In genomic region chr19:6731822-6732221, GRCh38 we compare ENCODE assay signal across 16 cellular contexts. TPM values are rescaled to one million over a fixed set of nuclear protein-coding genes. Genes with fewer than 3 reads are reported as not detected.
DNase-seq lines count a peak whose midpoint lies in the region; ATAC-seq, FAIRE-seq and TF ChIP-seq lines count a peak whose summit lies in the region.
"Had no signal": no experiment of that assay in that cellular context is flagged by ENCODE, and none has a peak within 500 bp of the region (broad histone marks: within the 10 kb centered on the region; RNA-seq: fewer than 3 reads in every experiment).

No MANE protein-coding gene starts in this region.

- peaks cover 11% of the 10 kb centered on the region for H3K79me2 ChIP-seq in SK-N-SH (ENCODE audit: insufficient read depth)
- H3K79me2 ChIP-seq in K562 (ENCODE audit: control insufficient read depth, insufficient read depth, low read length), result peaks cover 19% of the 10 kb centered on the region

- no peak overlapping the region for H2AK5ac ChIP-seq in mesenchymal stem cell (ENCODE audit: low read length, severe bottlenecking)

- POLR2A ChIA-PET in SK-N-SH (lab: Yijun Ruan, JAX) (no interaction called here), K562 (lab: Yijun Ruan, JAX) (no interaction called here)

- H2AFZ ChIP-seq in SK-N-SH (ENCODE audit: low read depth) (no peak overlapping the region), K562 (ENCODE audit: low read depth, low read length) (no peak overlapping the region), mesenchymal stem cell (ENCODE audit: low read depth, low read length) (no peak overlapping the region)

- H3K4me3 Mint-ChIP-seq in activated naive CD4-positive, alpha-beta T cell treated with anti-CD3 and anti-CD28 coated beads for 36 hours, result no peak overlapping the region
- H3K4me3 Mint-ChIP-seq: HFFc6 had no signal

- no peak for TF ChIP-seq CTCF in SK-N-SH (IDR thresholded peaks at IDR 0.05)
- TF ChIP-seq CTCF in K562 (IDR thresholded peaks at IDR 0.05 in 2 of 3, conservative IDR thresholded peaks at IDR 0.05 in 1 of 3; ENCODE audit: insufficient read depth in 2 of 3, low read depth in 1 of 3, low read length in 3 of 3), result no peak

- CTCF ChIA-PET in SK-N-SH (lab: Yijun Ruan, JAX), result no interaction called here
- CTCF ChIA-PET in K562 (lab: Yijun Ruan, JAX; ENCODE audit: low intra/inter-chr PET ratio), result no interaction called here
- CTCF ChIA-PET in activated naive CD4-positive, alpha-beta T cell treated with anti-CD3 and anti-CD28 coated beads for 36 hours (lab: Charles Lee), result no interaction called here

- peaks cover 16% of the 10 kb centered on the region for H3K36me3 Mint-ChIP-seq in activated naive CD4-positive, alpha-beta T cell treated with anti-CD3 and anti-CD28 coated beads for 36 hours (ENCODE audit: low read depth)

- H3K4ac ChIP-seq in mesenchymal stem cell (ENCODE audit: low read depth in 1 of 2, low read length in 2 of 2), result no peak overlapping the region

- no peaks in the 10 kb centered on the region for H3K9me3 ChIP-seq in SK-N-SH
- H3K9me3 ChIP-seq in K562 (replicated peaks; ENCODE audit: control insufficient read depth, insufficient read depth, low read depth, low read length), result no peaks in the 10 kb centered on the region
- no peaks in the 10 kb centered on the region for H3K9me3 ChIP-seq in mesenchymal stem cell (ENCODE audit: control insufficient read depth, low read length)
- H3K9me3 ChIP-seq: BLaER1 had no signal

- no peaks in the 10 kb centered on the region for H3K9me2 ChIP-seq in SK-N-SH

- intact Hi-C loops in K562 (cut with micrococcal nuclease), result loop anchor here (10.0 kb wide), 1 partner anchor 217 kb away; no protein-coding TSS in a partner anchor
- intact Hi-C loops in activated naive CD4-positive, alpha-beta T cell treated with anti-CD3 and anti-CD28 coated beads for 36 hours (cut with micrococcal nuclease), result no loop called here

- ATAC-seq in SK-N-SH treated with all-trans-retinoic acid at 6 μM for 48 hours, result no peak
- no peak for ATAC-seq in K562

- DNase-seq in SK-N-SH (peak; percentile 9), H7 (peak; percentile 37), K562 (ENCODE audit: extremely low read depth in 1 of 4, low spot score in 3 of 4) (no peak), mesenchymal stem cell (no peak)
- DNase-seq in activated CD4-positive, CD25-positive, alpha-beta regulatory T cell treated with anti-CD3 and anti-CD28 coated beads, Interleukin-2, amount 50 U/mL, for 72 hours, result no peak
- DNase-seq in activated naive CD4-positive, alpha-beta T cell treated with anti-CD3 and anti-CD28 coated beads for 36 hours, result no peak
- no peak for DNase-seq in activated naive CD4-positive, alpha-beta T cell (lab: John Stamatoyannopoulos, UW)
- DNase-seq: AML-193, DMS53, GF-D8, GOT3, HCEC 1CT, HFFc6 had no signal

- H3K27me3 ChIP-seq in SK-N-SH (ENCODE audit: insufficient read depth) (no peaks in the 10 kb centered on the region), H7 (ENCODE audit: control insufficient read depth, insufficient read depth, low read length) (no peaks in the 10 kb centered on the region), K562 (ENCODE audit: control insufficient read depth in 2 of 2, insufficient read depth in 2 of 2, low read length in 2 of 2) (no peaks in the 10 kb centered on the region), mesenchymal stem cell (ENCODE audit: control insufficient read depth in 1 of 2, insufficient read depth in 1 of 2, low read length in 2 of 2) (no peaks in the 10 kb centered on the region)
- H3K27me3 ChIP-seq: BLaER1 had no signal

- no TSS peak for BruUV-seq in K562 (replicated peaks; lab: Mats Ljungman, UMichigan)

- WGBS in SK-N-SH (ENCODE audit: low lambda C conversion rate), result 93% methylated on average over 21 of the region's 22 CpGs
- 86% methylated on average over 18 of the region's 22 CpGs for WGBS in K562 (ENCODE audit: insufficient coverage, low coverage, missing lambda C conversion rate)
- 94% methylated on average over 22 of the region's 22 CpGs for WGBS in mesenchymal stem cell

- no peak overlapping the region for H2BK12ac ChIP-seq in mesenchymal stem cell (ENCODE audit: low read length in 2 of 2)

- H3K9ac ChIP-seq in SK-N-SH, result no peak overlapping the region
- H3K9ac ChIP-seq in K562 (ENCODE audit: insufficient read depth in 1 of 2, low read depth in 2 of 2, low read length in 2 of 2), result no peak overlapping the region; a peak in 1 of 4 replicates
- H3K9ac ChIP-seq in mesenchymal stem cell (ENCODE audit: low read length), result no peak overlapping the region
- H3K9ac ChIP-seq: BLaER1 had no signal

- peak overlapping the region; percentile 49 for H4K91ac ChIP-seq in mesenchymal stem cell (ENCODE audit: low read length)

- H3K27ac ChIP-seq in SK-N-SH (ENCODE audit: low read depth in 2 of 2, low read length in 1 of 2) (no peak overlapping the region), K562 (ENCODE audit: extremely low read depth, low read depth, low read length) (no peak overlapping the region), mesenchymal stem cell (ENCODE audit: low read length, poor library complexity, severe bottlenecking) (no peak overlapping the region)
- H3K27ac ChIP-seq: BLaER1 had no signal

- peaks cover 0 to 5% of the 10 kb centered on the region in 2 experiments for H3K36me3 ChIP-seq in SK-N-SH (replicated peaks in 1 of 2; ENCODE audit: control insufficient read depth in 1 of 2, insufficient read depth in 2 of 2, low read length in 1 of 2)
- peaks cover 2% of the 10 kb centered on the region for H3K36me3 ChIP-seq in H7 (replicated peaks; ENCODE audit: control insufficient read depth, insufficient read depth, low read length)
- H3K36me3 ChIP-seq in K562 (ENCODE audit: control insufficient read depth, insufficient read depth, low read length), result peaks cover 3% of the 10 kb centered on the region; the same call in 1 of the 3 replicates
- peaks cover 40 to 53% of the 10 kb centered on the region in 2 experiments for H3K36me3 ChIP-seq in mesenchymal stem cell (ENCODE audit: control insufficient read depth in 1 of 2, insufficient read depth in 2 of 2, low read depth in 1 of 2, low read length in 2 of 2)

- H3K4me2 ChIP-seq in SK-N-SH, result no peak overlapping the region
- no peak overlapping the region for H3K4me2 ChIP-seq in K562 (ENCODE audit: insufficient read depth, low read length)
- H3K4me2 ChIP-seq in mesenchymal stem cell (ENCODE audit: low read length, poor library complexity, severe bottlenecking), result no peak overlapping the region
- H3K4me2 ChIP-seq: BLaER1 had no signal

- no peak overlapping the region for H4K8ac ChIP-seq in mesenchymal stem cell (ENCODE audit: low read length)

- H2BK5ac ChIP-seq in mesenchymal stem cell (ENCODE audit: low read depth, low read length, poor library complexity, severe bottlenecking), result no peak overlapping the region

- no peaks in the 10 kb centered on the region for H3K27me3 Mint-ChIP-seq in activated naive CD4-positive, alpha-beta T cell treated with anti-CD3 and anti-CD28 coated beads for 36 hours (ENCODE audit: low read depth)

- no peaks in the 10 kb centered on the region for H3K9me3 Mint-ChIP-seq in activated naive CD4-positive, alpha-beta T cell treated with anti-CD3 and anti-CD28 coated beads for 36 hours
- H3K9me3 Mint-ChIP-seq: HFFc6 had no signal

- no peak overlapping the region for H3K27ac Mint-ChIP-seq in activated naive CD4-positive, alpha-beta T cell treated with anti-CD3 and anti-CD28 coated beads for 36 hours
- H3K27ac Mint-ChIP-seq: HFFc6 had no signal

- H3K4me1 Mint-ChIP-seq in activated naive CD4-positive, alpha-beta T cell treated with anti-CD3 and anti-CD28 coated beads for 36 hours (ENCODE audit: low read depth), result peaks cover 13% of the 10 kb centered on the region

- H3K9me1 ChIP-seq in K562 (ENCODE audit: control insufficient read depth, insufficient read depth, low read length), result no peaks in the 10 kb centered on the region

- H3K79me1 ChIP-seq in mesenchymal stem cell (replicated peaks; ENCODE audit: low read length, poor library complexity, severe bottlenecking), result peaks cover 26% of the 10 kb centered on the region

- no peak overlapping the region for H3K23ac ChIP-seq in mesenchymal stem cell (ENCODE audit: low read length in 2 of 2)

- H2BK15ac ChIP-seq in mesenchymal stem cell (ENCODE audit: low read depth, poor library complexity, severe bottlenecking), result no peak overlapping the region

- H3K4me3 ChIP-seq in SK-N-SH (ENCODE audit: low read depth in 2 of 2, low read length in 1 of 2) (no peak overlapping the region), H7 (ENCODE audit: insufficient read depth, low read depth, low read length) (no peak overlapping the region), K562 (no peak overlapping the region), mesenchymal stem cell (ENCODE audit: insufficient read depth in 1 of 2, low read depth in 1 of 2, low read length in 2 of 2) (no peak overlapping the region)
- H3K4me3 ChIP-seq: BLaER1 had no signal

- no peak overlapping the region for H3K18ac ChIP-seq in mesenchymal stem cell (ENCODE audit: low read depth in 1 of 2, low read length in 2 of 2)

- TF ChIP-seq RAD21 in SK-N-SH (IDR thresholded peaks at IDR 0.05; ENCODE audit: low read length) (no peak), K562 (CRISPR knock-in tag; conservative IDR thresholded peaks at IDR 0.05 in 1 of 2, IDR thresholded peaks at IDR 0.05 in 1 of 2) (no peak)

- peaks cover 7% of the 10 kb centered on the region for H3F3A ChIP-seq in SK-N-SH (replicated peaks; ENCODE audit: insufficient read depth)

- H3K4me1 ChIP-seq in SK-N-SH (ENCODE audit: control insufficient read depth in 1 of 2, insufficient read depth in 2 of 2, low read depth in 1 of 2, low read length in 1 of 2) (peaks cover 8 to 9% of the 10 kb centered on the region in 2 experiments; a peak in 2 of 4 replicates), K562 (replicated peaks in 1 of 2; ENCODE audit: control insufficient read depth in 2 of 2, insufficient read depth in 2 of 2, low read length in 2 of 2) (peaks cover 31 to 69% of the 10 kb centered on the region in 2 experiments), mesenchymal stem cell (ENCODE audit: control insufficient read depth, insufficient read depth, low read depth, low read length) (peaks cover 29% of the 10 kb centered on the region)

- no peak overlapping the region for H3K14ac ChIP-seq in mesenchymal stem cell (ENCODE audit: low read length in 2 of 2)

- TF ChIP-seq EP300 in SK-N-SH (IDR thresholded peaks at IDR 0.05; ENCODE audit: borderline replicate concordance in 1 of 2, low read depth in 1 of 2, low read length in 1 of 2) (no peak), K562 (IDR thresholded peaks at IDR 0.05; ENCODE audit: low read length) (no peak)

- no peak for TF ChIP-seq POLR2A in K562 (conservative IDR thresholded peaks at IDR 0.05)

- no peak overlapping the region for H2BK120ac ChIP-seq in mesenchymal stem cell (ENCODE audit: low read depth, low read length)

- in situ Hi-C loops in K562 (cut with MboI), result no loop called here

- FAIRE-seq in K562 (lab: Jason Lieb, UNC), result no peak
- FAIRE-seq: GM19239 had no signal

- H4K20me1 ChIP-seq in SK-N-SH (ENCODE audit: insufficient read depth) (no peaks in the 10 kb centered on the region), K562 (replicated peaks; ENCODE audit: control insufficient read depth, insufficient read depth, low read length) (no peaks in the 10 kb centered on the region)

RNA-seq across cellular contexts. Expression of gene GPR108, which starts 5.6 kb away (rescaled TPM):
- polyA plus RNA-seq in SK-N-SH (2012; rRNA removed) (51.4 and 54.2 TPM in 2 replicates), K562 (2011; rRNA removed) (29.8 and 46.5 TPM in 2 replicates), K562 (2014; fragmentation: Illumina TruSeq; extraction: Trizol) (32.3 and 33.2 TPM in 2 replicates), K562 (2014; fragmentation: Nextera tagmentation; extraction: Ambion mirVana) (1 to 10 TPM; 2.4 to 6.1 TPM), K562 (2014; rRNA removed) (32.9 and 36.4 TPM in 2 replicates)
- 23.5 and 33.8 TPM in 2 replicates for polyA plus RNA-seq in SK-N-SH (2012; cell fraction: cytosol; rRNA removed)
- polyA plus RNA-seq in SK-N-SH (2012; cell fraction: nucleus; rRNA removed), result 143 and 206 TPM in 2 replicates
- total RNA-seq in H7 (2014; rRNA removed; shearing (Covaris generic)), result 60.7 and 61.7 TPM in 2 replicates
- 45.9 and 112 TPM in 2 replicates for total RNA-seq in K562 (2011; cell fraction: chromatin; rRNA removed; ENCODE audit: low replicate concordance)
- total RNA-seq in K562 (2011; cell fraction: nucleolus; rRNA removed), result 96.6 and 107 TPM in 2 replicates
- 72.1 and 74.9 TPM in 2 replicates for total RNA-seq in K562 (2011; cell fraction: nucleoplasm; rRNA removed)
- total RNA-seq in K562 (2014; rRNA removed) (23.8 and 33.5 TPM in 2 replicates), K562 (2014; rRNA removed; fragmentation: Illumina TruSeq; extraction: Trizol) (12.3 and 16.4 TPM in 2 replicates), K562 (2015; rRNA removed; fragmentation: Illumina TruSeq; extraction: Trizol) (21.9 and 24.4 TPM in 2 replicates), K562 (2021) (31.1 and 33.1 TPM in 2 replicates)
- polyA plus RNA-seq in K562 (2011; cell fraction: cytosol; rRNA removed), result 43.8 and 51.1 TPM in 2 replicates
- polyA plus RNA-seq in K562 (2011; cell fraction: nucleus; rRNA removed), result 180 and 195 TPM in 2 replicates
- 29.9 and 65.7 TPM in 2 replicates for polyA plus RNA-seq in K562 (2012)
- polyA minus RNA-seq in K562 (2011; rRNA and poly(A)+ RNA removed), result 22.3 and 35.9 TPM in 2 replicates
- polyA minus RNA-seq in K562 (2011; cell fraction: cytosol; rRNA and poly(A)+ RNA removed), result 21.0 and 22.6 TPM in 2 replicates
- polyA minus RNA-seq in K562 (2011; cell fraction: nucleus; rRNA and poly(A)+ RNA removed), result 18.7 and 34.9 TPM in 2 replicates
- polyA plus RNA-seq in mesenchymal stem cell (2013, experiment 1 of 2), result 63.6 TPM
- 61.8 TPM for polyA plus RNA-seq in mesenchymal stem cell (2013, experiment 2 of 2)
- 10 to 100 TPM; 54.0 to 59.9 TPM for total RNA-seq in activated naive CD4-positive, alpha-beta T cell treated with anti-CD3 and anti-CD28 coated beads for 36 hours

RNA-seq across cellular contexts. Expression of gene TRIP10, which starts 7.7 kb away (rescaled TPM):
- polyA plus RNA-seq in SK-N-SH (2012; rRNA removed) (35.4 and 42.9 TPM in 2 replicates), K562 (2011; rRNA removed) (29.1 and 39.3 TPM in 2 replicates), K562 (2014; fragmentation: Illumina TruSeq; extraction: Trizol) (56.2 and 56.7 TPM in 2 replicates), K562 (2014; fragmentation: Nextera tagmentation; extraction: Ambion mirVana) (1 to 10 TPM; 1.2 to 2.7 TPM), K562 (2014; rRNA removed) (66.6 and 66.8 TPM in 2 replicates)
- polyA plus RNA-seq in SK-N-SH (2012; cell fraction: cytosol; rRNA removed), result 24.5 and 27.4 TPM in 2 replicates
- 129 and 150 TPM in 2 replicates for polyA plus RNA-seq in SK-N-SH (2012; cell fraction: nucleus; rRNA removed)
- total RNA-seq in H7 (2014; rRNA removed; shearing (Covaris generic)), result 84.5 and 92.2 TPM in 2 replicates
- 67.3 and 119 TPM in 2 replicates for total RNA-seq in K562 (2011; cell fraction: chromatin; rRNA removed; ENCODE audit: low replicate concordance)
- total RNA-seq in K562 (2011; cell fraction: nucleolus; rRNA removed), result 65.3 and 66.5 TPM in 2 replicates
- total RNA-seq in K562 (2011; cell fraction: nucleoplasm; rRNA removed), result 53.5 and 66.7 TPM in 2 replicates
- total RNA-seq in K562 (2014; rRNA removed) (57.4 and 61.8 TPM in 2 replicates), K562 (2014; rRNA removed; fragmentation: Illumina TruSeq; extraction: Trizol) (23.6 and 29.4 TPM in 2 replicates), K562 (2015; rRNA removed; fragmentation: Illumina TruSeq; extraction: Trizol) (34.6 and 36.1 TPM in 2 replicates), K562 (2021) (59.1 and 63.2 TPM in 2 replicates)
- polyA plus RNA-seq in K562 (2011; cell fraction: cytosol; rRNA removed), result 22.8 and 30.6 TPM in 2 replicates
- 113 and 133 TPM in 2 replicates for polyA plus RNA-seq in K562 (2011; cell fraction: nucleus; rRNA removed)
- polyA plus RNA-seq in K562 (2012), result 47.5 and 50.8 TPM in 2 replicates
- polyA minus RNA-seq in K562 (2011; rRNA and poly(A)+ RNA removed), result 17.1 and 20.3 TPM in 2 replicates
- 18.3 and 21.0 TPM in 2 replicates for polyA minus RNA-seq in K562 (2011; cell fraction: cytosol; rRNA and poly(A)+ RNA removed)
- polyA minus RNA-seq in K562 (2011; cell fraction: nucleus; rRNA and poly(A)+ RNA removed), result 21.3 and 30.1 TPM in 2 replicates
- polyA plus RNA-seq in mesenchymal stem cell (2013, experiment 1 of 2), result 53.2 TPM
- polyA plus RNA-seq in mesenchymal stem cell (2013, experiment 2 of 2), result 50.7 TPM
- total RNA-seq in activated naive CD4-positive, alpha-beta T cell treated with anti-CD3 and anti-CD28 coated beads for 36 hours, result 10 to 100 TPM; 56.2 to 61.1 TPM

RNA-seq across cellular contexts. Expression of gene C3, which starts 11.4 kb away (rescaled TPM):
- 0.67 and 0.71 TPM in 2 replicates for polyA plus RNA-seq in SK-N-SH (2012; rRNA removed)
- polyA plus RNA-seq in SK-N-SH (2012; cell fraction: cytosol; rRNA removed), result 0.17 and 0.42 TPM in 2 replicates
- polyA plus RNA-seq in SK-N-SH (2012; cell fraction: nucleus; rRNA removed), result 0.99 and 1.9 TPM in 2 replicates
- 13.4 and 20.2 TPM in 2 replicates for total RNA-seq in H7 (2014; rRNA removed; shearing (Covaris generic))
- 19.5 and 33.3 TPM in 2 replicates for total RNA-seq in K562 (2011; cell fraction: chromatin; rRNA removed; ENCODE audit: low replicate concordance)
- 14.5 and 17.5 TPM in 2 replicates for total RNA-seq in K562 (2011; cell fraction: nucleolus; rRNA removed)
- total RNA-seq in K562 (2011; cell fraction: nucleoplasm; rRNA removed), result 15.2 and 15.6 TPM in 2 replicates
- 0.59 and 2.0 TPM in 2 replicates for total RNA-seq in K562 (2014; rRNA removed)
- 1.1 and 1.5 TPM in 2 replicates for total RNA-seq in K562 (2014; rRNA removed; fragmentation: Illumina TruSeq; extraction: Trizol)
- 2.1 and 2.2 TPM in 2 replicates for total RNA-seq in K562 (2015; rRNA removed; fragmentation: Illumina TruSeq; extraction: Trizol)
- 8.0 and 10.6 TPM in 2 replicates for total RNA-seq in K562 (2021)
- polyA plus RNA-seq in K562 (2011; rRNA removed), result 9.1 and 40.9 TPM in 2 replicates
- 9.2 and 36.7 TPM in 2 replicates for polyA plus RNA-seq in K562 (2011; cell fraction: cytosol; rRNA removed)
- 23.7 and 50.5 TPM in 2 replicates for polyA plus RNA-seq in K562 (2011; cell fraction: nucleus; rRNA removed)
- polyA plus RNA-seq in K562 (2012), result 7.4 and 20.1 TPM in 2 replicates
- polyA plus RNA-seq in K562 (2014; fragmentation: Illumina TruSeq; extraction: Trizol), result 2.4 and 4.3 TPM in 2 replicates
- polyA plus RNA-seq in K562 (2014; fragmentation: Nextera tagmentation; extraction: Ambion mirVana), result 1 to 10 TPM; 1.2 to 2.2 TPM
- polyA plus RNA-seq in K562 (2014; rRNA removed), result 2.5 and 5.4 TPM in 2 replicates
- 6.5 and 24.5 TPM in 2 replicates for polyA minus RNA-seq in K562 (2011; rRNA and poly(A)+ RNA removed)
- 23.9 and 64.6 TPM in 2 replicates for polyA minus RNA-seq in K562 (2011; cell fraction: cytosol; rRNA and poly(A)+ RNA removed)
- 16.2 and 39.1 TPM in 2 replicates for polyA minus RNA-seq in K562 (2011; cell fraction: nucleus; rRNA and poly(A)+ RNA removed)
- 2.3 TPM for polyA plus RNA-seq in mesenchymal stem cell (2013, experiment 1 of 2)
- 2.7 TPM for polyA plus RNA-seq in mesenchymal stem cell (2013, experiment 2 of 2)
- under 1 TPM; 0.81 to 0.94 TPM for total RNA-seq in activated naive CD4-positive, alpha-beta T cell treated with anti-CD3 and anti-CD28 coated beads for 36 hours

RNA-seq across cellular contexts. Expression of gene SH2D3A, which starts 35.4 kb away (rescaled TPM):
- polyA plus RNA-seq in SK-N-SH (2012; rRNA removed) (0.35 and 0.42 TPM in 2 replicates), K562 (2011; rRNA removed) (8.7 and 13.4 TPM in 2 replicates), K562 (2014; fragmentation: Illumina TruSeq; extraction: Trizol) (9.6 and 17.7 TPM in 2 replicates), K562 (2014; fragmentation: Nextera tagmentation; extraction: Ambion mirVana) (under 1 TPM; 0.75 to 0.83 TPM), K562 (2014; rRNA removed) (19.8 and 24.8 TPM in 2 replicates)
- polyA plus RNA-seq in SK-N-SH (2012; cell fraction: cytosol; rRNA removed), result 0.10 and 0.17 TPM in 2 replicates
- polyA plus RNA-seq in SK-N-SH (2012; cell fraction: nucleus; rRNA removed), result 1.2 and 1.4 TPM in 2 replicates
- total RNA-seq in H7 (2014; rRNA removed; shearing (Covaris generic)), result 11.7 and 12.8 TPM in 2 replicates
- 17.3 and 38.7 TPM in 2 replicates for total RNA-seq in K562 (2011; cell fraction: chromatin; rRNA removed; ENCODE audit: low replicate concordance)
- 28.7 and 29.6 TPM in 2 replicates for total RNA-seq in K562 (2011; cell fraction: nucleolus; rRNA removed)
- total RNA-seq in K562 (2011; cell fraction: nucleoplasm; rRNA removed), result 21.3 and 22.0 TPM in 2 replicates
- total RNA-seq in K562 (2014; rRNA removed) (20.0 and 25.9 TPM in 2 replicates), K562 (2014; rRNA removed; fragmentation: Illumina TruSeq; extraction: Trizol) (3.0 and 4.8 TPM in 2 replicates), K562 (2015; rRNA removed; fragmentation: Illumina TruSeq; extraction: Trizol) (8.6 and 8.9 TPM in 2 replicates), K562 (2021) (19.4 and 26.3 TPM in 2 replicates)
- polyA plus RNA-seq in K562 (2011; cell fraction: cytosol; rRNA removed), result 12.2 and 22.2 TPM in 2 replicates
- 20.1 and 35.1 TPM in 2 replicates for polyA plus RNA-seq in K562 (2011; cell fraction: nucleus; rRNA removed)
- 10.3 and 10.8 TPM in 2 replicates for polyA plus RNA-seq in K562 (2012)
- 3.0 and 4.7 TPM in 2 replicates for polyA minus RNA-seq in K562 (2011; rRNA and poly(A)+ RNA removed)
- 8.7 and 11.1 TPM in 2 replicates for polyA minus RNA-seq in K562 (2011; cell fraction: cytosol; rRNA and poly(A)+ RNA removed)
- polyA minus RNA-seq in K562 (2011; cell fraction: nucleus; rRNA and poly(A)+ RNA removed), result 17.0 and 18.8 TPM in 2 replicates
- not detected for polyA plus RNA-seq in mesenchymal stem cell (2013, experiment 1 of 2)
- polyA plus RNA-seq in mesenchymal stem cell (2013, experiment 2 of 2), result 0.07 TPM
- total RNA-seq in activated naive CD4-positive, alpha-beta T cell treated with anti-CD3 and anti-CD28 coated beads for 36 hours, result 10 to 100 TPM; 23.2 to 24.9 TPM
- total RNA-seq: HFFc6 had no signal

RNA-seq across cellular contexts. Expression of gene VAV1, which starts 40.7 kb away (rescaled TPM):
- 0.02 TPM in 1 of 2 replicates, not detected in the other for polyA plus RNA-seq in SK-N-SH (2012; rRNA removed)
- polyA plus RNA-seq in SK-N-SH (2012; cell fraction: cytosol; rRNA removed), result not detected in 2 replicates
- not detected in 2 replicates for polyA plus RNA-seq in SK-N-SH (2012; cell fraction: nucleus; rRNA removed)
- total RNA-seq in H7 (2014; rRNA removed; shearing (Covaris generic)), result 9.5 and 13.3 TPM in 2 replicates
- 12.0 and 34.0 TPM in 2 replicates for total RNA-seq in K562 (2011; cell fraction: chromatin; rRNA removed; ENCODE audit: low replicate concordance)
- total RNA-seq in K562 (2011; cell fraction: nucleolus; rRNA removed), result 15.5 and 23.5 TPM in 2 replicates
- total RNA-seq in K562 (2011; cell fraction: nucleoplasm; rRNA removed), result 12.6 and 13.2 TPM in 2 replicates
- 13.6 and 13.7 TPM in 2 replicates for total RNA-seq in K562 (2014; rRNA removed)
- 8.7 and 9.4 TPM in 2 replicates for total RNA-seq in K562 (2014; rRNA removed; fragmentation: Illumina TruSeq; extraction: Trizol)
- 19.1 and 19.7 TPM in 2 replicates for total RNA-seq in K562 (2015; rRNA removed; fragmentation: Illumina TruSeq; extraction: Trizol)
- total RNA-seq in K562 (2021), result 17.3 and 20.1 TPM in 2 replicates
- polyA plus RNA-seq in K562 (2011; rRNA removed), result 8.4 and 18.5 TPM in 2 replicates
- polyA plus RNA-seq in K562 (2011; cell fraction: cytosol; rRNA removed), result 7.1 and 10.6 TPM in 2 replicates
- 19.2 and 28.2 TPM in 2 replicates for polyA plus RNA-seq in K562 (2011; cell fraction: nucleus; rRNA removed)
- polyA plus RNA-seq in K562 (2012), result 18.1 and 29.2 TPM in 2 replicates
- polyA plus RNA-seq in K562 (2014; fragmentation: Illumina TruSeq; extraction: Trizol), result 12.4 and 13.3 TPM in 2 replicates
- polyA plus RNA-seq in K562 (2014; fragmentation: Nextera tagmentation; extraction: Ambion mirVana), result 1 to 10 TPM in 1 of 2 experiments, under 1 TPM in 1; 0.46 to 1.3 TPM
- polyA plus RNA-seq in K562 (2014; rRNA removed), result 10.9 and 11.1 TPM in 2 replicates
- polyA minus RNA-seq in K562 (2011; rRNA and poly(A)+ RNA removed), result 10.3 and 18.3 TPM in 2 replicates
- 4.7 and 11.8 TPM in 2 replicates for polyA minus RNA-seq in K562 (2011; cell fraction: cytosol; rRNA and poly(A)+ RNA removed)
- 12.7 and 24.3 TPM in 2 replicates for polyA minus RNA-seq in K562 (2011; cell fraction: nucleus; rRNA and poly(A)+ RNA removed)
- not detected for polyA plus RNA-seq in mesenchymal stem cell (2013, experiment 1 of 2)
- polyA plus RNA-seq in mesenchymal stem cell (2013, experiment 2 of 2), result not detected
- 100 to 1,000 TPM in 1 of 2 experiments, 10 to 100 TPM in 1; 93.6 to 103 TPM for total RNA-seq in activated naive CD4-positive, alpha-beta T cell treated with anti-CD3 and anti-CD28 coated beads for 36 hours
- total RNA-seq: HFFc6 had no signal

Comparison
In these comparisons a context has a peak if more than half of its experiments do, and no peak if none do; other contexts are left out.
1. DNase-seq: peak in SK-N-SH (single experiment) and H7 (single experiment); none in K562 (0 of 4), mesenchymal stem cell (single experiment), activated CD4-positive, CD25-positive, alpha-beta regulatory T cell treated with anti-CD3 and anti-CD28 coated beads, Interleukin-2, amount 50 U/mL, for 72 hours (single experiment), activated naive CD4-positive, alpha-beta T cell treated with anti-CD3 and anti-CD28 coated beads for 36 hours (single experiment) and activated naive CD4-positive, alpha-beta T cell (0 of 4).
2. Of the 27 proteins assayed by ChIP-seq in both K562 and SK-N-SH: peak only in K562: ZBTB33; only in SK-N-SH: none; in both: none; in neither: 26.